ENCODE assay signal across 8 cellular contexts in genomic region chr12:76085159-76085868, GRCh38. TPM values are rescaled to one million over a fixed set of nuclear protein-coding genes. Genes with fewer than 3 reads are reported as not detected.
DNase-seq lines count a peak whose midpoint lies in the region; ATAC-seq and TF ChIP-seq lines count a peak whose summit lies in the region.

No MANE protein-coding gene starts in this region.

- peaks cover 33% of the 10 kb centered on the region for H3K4me1 Mint-ChIP-seq in WTC11
- H3K4me1 Mint-ChIP-seq in endodermal cell: peaks cover 23% of the 10 kb centered on the region

- peaks cover 9% of the 10 kb centered on the region for H3K36me3 ChIP-seq in endodermal cell (ENCODE audit: control insufficient read depth, insufficient read depth, low read length)
- H3K36me3 ChIP-seq in transverse colon: no peaks in the 10 kb centered on the region

- POLR2A ChIA-PET in WTC11 (lab: Charles Lee): no interaction called here

- no peaks in the 10 kb centered on the region for H3K9me3 ChIP-seq in endodermal cell (ENCODE audit: control insufficient read depth, low read length)
- H3K9me3 ChIP-seq in transverse colon: no peaks in the 10 kb centered on the region

- no peak for TF ChIP-seq EP300 in Ishikawa (IDR thresholded peaks at IDR 0.05; ENCODE audit: borderline replicate concordance)
- no peak for TF ChIP-seq EP300 in transverse colon (IDR thresholded peaks at IDR 0.05; ENCODE audit: low read depth)

- DNase-seq in DMS79 treated with DMSO at 0.1 percent for 48 hours (lab: John Stamatoyannopoulos, UW) (peak; percentile 40), DMS79 (lab: John Stamatoyannopoulos, UW) (no peak), WTC11 (ENCODE audit: low spot score) (no peak), endodermal cell (no peak), myocyte (ENCODE audit: low read depth) (peak; percentile 59), transverse colon (no peak)

- H3K27me3 ChIP-seq in endodermal cell (ENCODE audit: control insufficient read depth, insufficient read depth, low read length, poor library complexity, severe bottlenecking): no peaks in the 10 kb centered on the region
- H3K27me3 ChIP-seq in transverse colon: no peaks in the 10 kb centered on the region

- peak overlapping the region; percentile 91 for H3K9ac ChIP-seq in endodermal cell (ENCODE audit: extremely low read depth, low read length, poor library complexity, severe bottlenecking)

- H3K27ac ChIP-seq in endodermal cell (ENCODE audit: low read depth, low read length) (peak overlapping the region; percentile 99), transverse colon (peak overlapping the region; percentile 97 to 99 (median 98))

- CTCF ChIA-PET in WTC11 (lab: Charles Lee): interaction anchor here (1.0 kb wide), 1 partner anchor 34 kb away, joined by 3 read pairs; no protein-coding TSS in a partner anchor

- 5 to 32% methylated on average over 7 to 23 of the region's 23 CpGs for WGBS in endodermal cell (ENCODE audit: insufficient coverage in 1 of 2, insufficient read length in 1 of 2), 2 experiments
- 2 to 6% methylated on average over 9 to 23 of the region's 23 CpGs for WGBS in transverse colon (ENCODE audit: low coverage in 1 of 2), 2 donors

- no peak for TF ChIP-seq CTCF in WTC11 (IDR thresholded peaks at IDR 0.05)
- TF ChIP-seq CTCF in endodermal cell (conservative IDR thresholded peaks at IDR 0.05): no peak
- TF ChIP-seq CTCF in transverse colon (IDR thresholded peaks at IDR 0.05): peak in 1 of 5 experiments; percentile 10

- H3K27me3 Mint-ChIP-seq in WTC11 (ENCODE audit: low read depth) (peaks cover 3% of the 10 kb centered on the region; the same call in 1 of the 2 replicates), endodermal cell (ENCODE audit: insufficient read depth) (no peaks in the 10 kb centered on the region)

- no peak for TF ChIP-seq POLR2A in transverse colon (IDR thresholded peaks at IDR 0.05)

- H3K4me3 ChIP-seq in endodermal cell (ENCODE audit: low read length): peak overlapping the region; percentile 95
- peak overlapping the region; percentile 74 to 97 (median 84) for H3K4me3 ChIP-seq in transverse colon

- TF ChIP-seq RAD21 in Ishikawa (IDR thresholded peaks at IDR 0.05; ENCODE audit: low read depth): peak; percentile 15; the same call in 1 of the 2 replicates

- H3K27ac Mint-ChIP-seq in WTC11 (no peak overlapping the region), endodermal cell (peak overlapping the region; percentile 68)

- H3K36me3 Mint-ChIP-seq in WTC11: peaks cover 7% of the 10 kb centered on the region
- peaks cover 12% of the 10 kb centered on the region for H3K36me3 Mint-ChIP-seq in endodermal cell (ENCODE audit: low read depth)

- in situ Hi-C loops in transverse colon (cut with MboI; ENCODE audit: low pct_ligation_motif_present in 1 of 4, low pct_unique_long_range_greater_than_20kb in 1 of 4, low sequenced_read_pairs in 3 of 4): loop anchor here in 2 of 4 donors (25.0 kb wide), 1 partner anchor 477 kb away; the partner anchor contains the start of gene OSBPL8 (in 2 of the 2)

- H3K4me1 ChIP-seq in endodermal cell (ENCODE audit: control insufficient read depth, insufficient read depth, low read length) (peaks cover 6% of the 10 kb centered on the region), transverse colon (peaks cover 0 to 33% (median 19%) of the 10 kb centered on the region in 4 donors)

- no peaks in the 10 kb centered on the region for H3K9me3 Mint-ChIP-seq in WTC11
- no peaks in the 10 kb centered on the region for H3K9me3 Mint-ChIP-seq in endodermal cell

- ATAC-seq in GM21515 (IDR thresholded peaks at IDR 0.05; ENCODE audit: unreplicated experiment) (peak; percentile 21), WTC11 (no peak)

- H3K4me3 Mint-ChIP-seq in WTC11: peak overlapping the region; percentile 94
- peak overlapping the region; percentile 91 for H3K4me3 Mint-ChIP-seq in endodermal cell

- intact Hi-C loops in transverse colon (cut with DNase I; ENCODE audit: low total_unique reads): no loop called here

TF ChIP-seq in Ishikawa, 13 proteins besides CTCF, POLR2A, EP300 and RAD21:
- TF ChIP-seq NFIC (IDR thresholded peaks at IDR 0.05): no peak
- TF ChIP-seq TAF1 (IDR thresholded peaks at IDR 0.05; ENCODE audit: low read depth): no peak
- TF ChIP-seq ZBTB7A (IDR thresholded peaks at IDR 0.05; ENCODE audit: low read depth): peak; percentile 58; the same call in 1 of the 2 replicates
- TF ChIP-seq USF1 (IDR thresholded peaks at IDR 0.05): no peak

TF ChIP-seq in WTC11, 78 proteins besides CTCF, POLR2A, EP300 and RAD21:
- TF ChIP-seq SOX15 (CRISPR knock-in tag; IDR thresholded peaks at IDR 0.05) (no peak), ZNF138 (CRISPR knock-in tag; conservative IDR thresholded peaks at IDR 0.05) (0 out of 2 replicates have a peak, but pooled peaks have one; percentile 8)

RNA-seq across cellular contexts. Expression of gene NAP1L1, which starts 0.8 kb away (rescaled TPM):
- total RNA-seq in WTC11 (2021) (946 to 1,010 TPM (median 968 TPM) in 3 replicates), endodermal cell (100 to 1,000 TPM; 711 to 829 TPM), myocyte (334 and 347 TPM in 2 replicates), transverse colon (100 to 1,000 TPM in 3 of 4 donors, 10 to 100 TPM in 1; 78.9 to 191 (median 150) TPM)
- polyA plus RNA-seq in endodermal cell (2013, experiment 1 of 2): 1,267 TPM
- 1,250 TPM for polyA plus RNA-seq in endodermal cell (2013, experiment 2 of 2)
- polyA plus RNA-seq in myocyte (2012): 440 TPM

RNA-seq across cellular contexts. Expression of gene PHLDA1, which starts 53.7 kb away (rescaled TPM):
- 34.9 to 51.3 TPM (median 51.1 TPM) in 3 replicates for total RNA-seq in WTC11 (2021)
- total RNA-seq in endodermal cell: 10 to 100 TPM in 1 of 2 donors, 1 to 10 TPM in 1; 3.7 to 16.2 TPM
- 14.9 TPM for polyA plus RNA-seq in endodermal cell (2013, experiment 1 of 2)
- 13.4 TPM for polyA plus RNA-seq in endodermal cell (2013, experiment 2 of 2)
- 68.1 and 72.4 TPM in 2 replicates for total RNA-seq in myocyte
- 27.4 TPM for polyA plus RNA-seq in myocyte (2012)
- total RNA-seq in transverse colon: 1 to 10 TPM; 4.2 to 8.4 (median 7.0) TPM

Comparison
In these comparisons a context has a peak if more than half of its experiments do, and no peak if none do; other contexts are left out.
1. DNase-seq: peak in DMS79 treated with DMSO at 0.1 percent for 48 hours (single experiment) and myocyte (single experiment); none in DMS79 (single experiment), WTC11 (single experiment), endodermal cell (single experiment) and transverse colon (single experiment).